8 cellular contexts compared by ENCODE assay signal in the genomic region with DNA sequence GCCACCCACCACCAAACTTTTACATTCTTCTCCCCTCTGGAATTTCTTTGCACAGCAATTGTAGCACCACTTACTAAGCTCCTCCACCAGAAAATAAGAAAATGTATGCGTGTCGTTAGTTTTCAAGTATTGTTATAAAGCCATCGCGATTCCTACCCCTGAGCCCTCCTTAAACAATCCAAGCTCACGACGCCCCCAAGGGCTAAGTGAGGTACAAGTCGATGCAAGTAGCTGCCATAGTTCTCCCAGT. TPM values are rescaled to one million over a fixed set of nuclear protein-coding genes. Genes with fewer than 3 reads are reported as not detected.
DNase-seq lines count a peak whose midpoint lies in the region; ATAC-seq, FAIRE-seq and TF ChIP-seq lines count a peak whose summit lies in the region.

No MANE protein-coding gene starts in this region.

- BruUV-seq in endothelial cell of umbilical vein (replicated peaks; lab: Mats Ljungman, UMichigan) = no TSS peak

- TF ChIP-seq POLR2A in endothelial cell of umbilical vein (IDR thresholded peaks at IDR 0.05; ENCODE audit: low read depth, low read length) = no peak

- H3K4me3 ChIP-seq in SJCRH30 (peak overlapping the region; percentile 95), endothelial cell of umbilical vein (replicated peaks in 1 of 3; ENCODE audit: insufficient read depth in 1 of 3, low read depth in 1 of 3, low read length in 3 of 3) (peak overlapping the region; percentile 32 to 84 (median 80)), neuron (ENCODE audit: low read length) (peak overlapping the region; percentile 78)

- H3K27me3 ChIP-seq in SJCRH30 = 0 out of 2 replicates have a peak, but pooled peaks cover 3% of the 10 kb centered on the region
- H3K27me3 ChIP-seq in endothelial cell of umbilical vein (ENCODE audit: control insufficient read depth in 2 of 2, insufficient read depth in 2 of 2, low read length in 2 of 2) = peaks cover 19 to 28% of the 10 kb centered on the region in 2 experiments
- no peaks in the 10 kb centered on the region for H3K27me3 ChIP-seq in neuron (ENCODE audit: insufficient read depth, low read length)

- H3K9ac ChIP-seq in endothelial cell of umbilical vein (replicated peaks; ENCODE audit: extremely low read depth, insufficient read depth, low read length) = peak overlapping the region; percentile 97

- CTCF ChIA-PET in endothelial cell of umbilical vein (lab: Charles Lee) = interaction anchor here (0.7 to 4.4 kb wide), 21 partner anchors 10 to 295 kb away, joined by 3 to 73 read pairs (median 9); partner anchors contain the start of genes ARHGAP19, FRAT1 and RRP12

- dilution Hi-C loops in endothelial cell of umbilical vein (cut with MboI; ENCODE audit: extremely low pct_ligation_motif_present, low sequenced_read_pairs) = no loop called here

- no peaks in the 10 kb centered on the region for H4K20me1 ChIP-seq in endothelial cell of umbilical vein (replicated peaks; ENCODE audit: control insufficient read depth, extremely low read depth, insufficient read depth, low read length)

- TF ChIP-seq CTCF in endothelial cell of umbilical vein (IDR thresholded peaks at IDR 0.05; ENCODE audit: extremely low read depth in 1 of 2, insufficient read depth in 1 of 2, low read depth in 1 of 2, low read length in 2 of 2) = peak in 1 of 2 donors; percentile 16

- H3K27ac ChIP-seq in SJCRH30 (peak overlapping the region; percentile 62), endothelial cell of umbilical vein (ENCODE audit: insufficient read depth, low read depth, low read length) (peak overlapping the region; percentile 75)

- H2AFZ ChIP-seq in endothelial cell of umbilical vein (ENCODE audit: low read depth, low read length) = peak overlapping the region; percentile 21
- H2AFZ ChIP-seq in neuron (ENCODE audit: low read depth, low read length) = peak overlapping the region; percentile 50

- POLR2A ChIA-PET in endothelial cell of umbilical vein (lab: Charles Lee) = interaction anchor here (3.4 kb wide), 1 partner anchor 14 kb away, joined by 10 read pairs; the partner anchor contains the start of gene FRAT1

- peak overlapping the region; percentile 88 for H3K4me2 ChIP-seq in endothelial cell of umbilical vein (ENCODE audit: insufficient read depth, low read length)

- H3K4me1 ChIP-seq in SJCRH30 (peaks cover 7% of the 10 kb centered on the region), endothelial cell of umbilical vein (ENCODE audit: control insufficient read depth, extremely low read depth, insufficient read depth, low read length) (peaks cover 11% of the 10 kb centered on the region), neuron (ENCODE audit: insufficient read depth, low read length) (peaks cover 40% of the 10 kb centered on the region)

- no peaks in the 10 kb centered on the region for H3K9me1 ChIP-seq in endothelial cell of umbilical vein (replicated peaks; ENCODE audit: control insufficient read depth, extremely low read depth, insufficient read depth, low read length)

- ATAC-seq in GM19351 (IDR thresholded peaks at IDR 0.05; ENCODE audit: unreplicated experiment) = no peak

- DNase-seq in activated T-cell treated with anti-CD3 and anti-CD28 coated beads, Interleukin-2, amount 50 U/mL, for 1 hour = peak; percentile 29
- no peak for DNase-seq in activated T-cell treated with anti-CD3 and anti-CD28 coated beads for 4 hours
- peak in 1 of 2 experiments; percentile 56 for DNase-seq in SJCRH30
- DNase-seq in endothelial cell of umbilical vein (ENCODE audit: low read depth, low spot score) = peak; percentile 64
- no peak for DNase-seq in NCI-H226
- no peak for DNase-seq in hippocampal formation (lab: John Stamatoyannopoulos, UW)

- H3K36me3 ChIP-seq in SJCRH30 (no peaks in the 10 kb centered on the region), endothelial cell of umbilical vein (ENCODE audit: control insufficient read depth in 2 of 2, extremely low read depth in 1 of 2, insufficient read depth in 2 of 2, low read length in 2 of 2) (peaks cover 0 to 5% of the 10 kb centered on the region in 2 experiments), neuron (ENCODE audit: insufficient read depth, low read length) (peaks cover 2% of the 10 kb centered on the region)

- no peaks in the 10 kb centered on the region for H3K9me3 ChIP-seq in SJCRH30 (replicated peaks)
- H3K9me3 ChIP-seq in endothelial cell of umbilical vein (replicated peaks; ENCODE audit: control insufficient read depth, insufficient read depth, low read length) = no peaks in the 10 kb centered on the region
- H3K9me3 ChIP-seq in neuron (ENCODE audit: low read length) = no peaks in the 10 kb centered on the region

- H3K79me2 ChIP-seq in endothelial cell of umbilical vein (ENCODE audit: control insufficient read depth, insufficient read depth, low read length) = peaks cover 24% of the 10 kb centered on the region

- peak; percentile 43 for FAIRE-seq in endothelial cell of umbilical vein (lab: Jason Lieb, UNC)

- intact Hi-C loops in endothelial cell of umbilical vein (cut with micrococcal nuclease) = loop anchor here (1.0 to 10.0 kb wide), 4 partner anchors 22 to 258 kb away; partner anchors contain the start of gene ARHGAP19

TF ChIP-seq in endothelial cell of umbilical vein, 7 proteins besides CTCF, POLR2A, EP300 and RAD21:
- no peak for TF ChIP-seq GATA2 (IDR thresholded peaks at IDR 0.05; ENCODE audit: insufficient read depth, insufficient read length, low read depth, low read length)
- TF ChIP-seq MYC (IDR thresholded peaks at IDR 0.05; ENCODE audit: low read depth, low read length) = no peak
- no peak for TF ChIP-seq MAX (IDR thresholded peaks at IDR 0.05; ENCODE audit: insufficient read depth, insufficient read length)
- no peak for TF ChIP-seq FOS (IDR thresholded peaks at IDR 0.05; ENCODE audit: borderline replicate concordance, insufficient read depth, low read length)
- TF ChIP-seq EZH2 (IDR thresholded peaks at IDR 0.05; ENCODE audit: borderline replicate concordance, low read depth, low read length, severe bottlenecking) = no peak
- TF ChIP-seq POLR2AphosphoS5 (IDR thresholded peaks at IDR 0.05; ENCODE audit: insufficient read depth, low read depth, low read length) = no peak
- TF ChIP-seq JUN (IDR thresholded peaks at IDR 0.05; ENCODE audit: borderline replicate concordance, insufficient read depth, insufficient read length, low read depth) = no peak

RNA-seq across cellular contexts. Expression of gene FRAT2, which starts 1.3 kb away (rescaled TPM):
- total RNA-seq in SJCRH30 (2014; rRNA removed; shearing (Covaris generic)) = 17.8 and 21.6 TPM in 2 replicates
- 11.3 and 11.5 TPM in 2 replicates for total RNA-seq in endothelial cell of umbilical vein
- polyA plus RNA-seq in endothelial cell of umbilical vein = 5.7 and 6.6 TPM in 2 replicates
- polyA plus RNA-seq in endothelial cell of umbilical vein (2011; cell fraction: cytosol; rRNA removed) = 5.0 and 5.6 TPM in 2 replicates
- 3.6 and 3.9 TPM in 2 replicates for polyA plus RNA-seq in endothelial cell of umbilical vein (2011; cell fraction: nucleus; rRNA removed)
- polyA plus RNA-seq in endothelial cell of umbilical vein (2012) = 6.1 and 6.5 TPM in 2 replicates
- 4.4 and 6.2 TPM in 2 replicates for polyA minus RNA-seq in endothelial cell of umbilical vein
- 18.3 TPM for polyA minus RNA-seq in endothelial cell of umbilical vein (2011; cell fraction: cytosol; rRNA and poly(A)+ RNA removed)
- polyA minus RNA-seq in endothelial cell of umbilical vein (2011; cell fraction: nucleus; rRNA and poly(A)+ RNA removed) = 4.9 and 6.4 TPM in 2 replicates

RNA-seq across cellular contexts. Expression of gene FRAT1, which starts 14.2 kb away (rescaled TPM):
- 2.1 and 2.7 TPM in 2 replicates for total RNA-seq in SJCRH30 (2014; rRNA removed; shearing (Covaris generic))
- total RNA-seq in endothelial cell of umbilical vein = 3.2 and 3.5 TPM in 2 replicates
- polyA plus RNA-seq in endothelial cell of umbilical vein = 2.2 and 2.4 TPM in 2 replicates
- 1.3 and 1.8 TPM in 2 replicates for polyA plus RNA-seq in endothelial cell of umbilical vein (2011; cell fraction: cytosol; rRNA removed)
- 1.1 and 1.4 TPM in 2 replicates for polyA plus RNA-seq in endothelial cell of umbilical vein (2011; cell fraction: nucleus; rRNA removed)
- 1.2 and 1.5 TPM in 2 replicates for polyA plus RNA-seq in endothelial cell of umbilical vein (2012)
- polyA minus RNA-seq in endothelial cell of umbilical vein = 1.2 and 1.9 TPM in 2 replicates
- polyA minus RNA-seq in endothelial cell of umbilical vein (2011; cell fraction: cytosol; rRNA and poly(A)+ RNA removed) = 3.9 TPM
- polyA minus RNA-seq in endothelial cell of umbilical vein (2011; cell fraction: nucleus; rRNA and poly(A)+ RNA removed) = 2.5 and 4.2 TPM in 2 replicates

RNA-seq across cellular contexts. Expression of gene ARHGAP19, which starts 40.8 kb away (rescaled TPM):
- 29.2 and 32.3 TPM in 2 replicates for total RNA-seq in SJCRH30 (2014; rRNA removed; shearing (Covaris generic))
- total RNA-seq in endothelial cell of umbilical vein = 19.1 and 20.0 TPM in 2 replicates
- polyA plus RNA-seq in endothelial cell of umbilical vein = 5.5 and 6.8 TPM in 2 replicates
- polyA plus RNA-seq in endothelial cell of umbilical vein (2011; cell fraction: cytosol; rRNA removed) = 7.6 and 7.7 TPM in 2 replicates
- polyA plus RNA-seq in endothelial cell of umbilical vein (2011; cell fraction: nucleus; rRNA removed) = 12.2 and 16.4 TPM in 2 replicates
- 9.1 and 12.1 TPM in 2 replicates for polyA plus RNA-seq in endothelial cell of umbilical vein (2012)
- polyA minus RNA-seq in endothelial cell of umbilical vein = 11.9 and 12.6 TPM in 2 replicates
- 5.2 TPM for polyA minus RNA-seq in endothelial cell of umbilical vein (2011; cell fraction: cytosol; rRNA and poly(A)+ RNA removed)
- 6.7 and 11.7 TPM in 2 replicates for polyA minus RNA-seq in endothelial cell of umbilical vein (2011; cell fraction: nucleus; rRNA and poly(A)+ RNA removed)

Comparison
In these comparisons a context has a peak if more than half of its experiments do, and no peak if none do; other contexts are left out.
1. DNase-seq: peak in activated T-cell treated with anti-CD3 and anti-CD28 coated beads, Interleukin-2, amount 50 U/mL, for 1 hour (single experiment) and endothelial cell of umbilical vein (single experiment); none in activated T-cell treated with anti-CD3 and anti-CD28 coated beads for 4 hours (single experiment), NCI-H226 (single experiment) and hippocampal formation (0 of 2).
2. Peak in every context shown above with its lines, with median percentiles within 50 percentile points of each other: H3K4me3 ChIP-seq.